Comparison of ENCODE assay signal across 8 cellular contexts in the genomic region with DNA sequence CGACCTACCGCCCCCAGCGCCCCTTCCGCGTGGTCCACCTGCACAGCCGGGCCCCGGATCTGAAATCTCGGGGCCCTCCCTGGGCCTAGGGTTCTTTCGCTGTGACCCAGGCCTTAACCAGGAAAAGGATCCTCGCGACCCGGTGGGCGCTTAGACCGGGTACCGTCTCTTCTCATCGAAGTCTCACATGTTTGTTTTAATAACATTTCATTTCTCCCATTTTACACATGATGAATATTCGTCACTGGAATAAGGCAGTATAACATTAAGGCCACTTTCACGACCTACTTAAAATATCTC. TPM values are rescaled to one million over a fixed set of nuclear protein-coding genes. Genes with fewer than 3 reads are reported as not detected.
DNase-seq lines count a peak whose midpoint lies in the region; ATAC-seq and TF ChIP-seq lines count a peak whose summit lies in the region.

No MANE protein-coding gene starts in this region.

- H3K4me3 ChIP-seq in PC-3 (ENCODE audit: low read length): peak overlapping the region; percentile 94
- H3K4me3 ChIP-seq in epithelial cell of esophagus (ENCODE audit: low read length): peak overlapping the region; percentile 72
- H3K4me3 ChIP-seq in trophoblast cell (ENCODE audit: low read depth, low read length): peak overlapping the region; percentile 88

- H3K79me1 ChIP-seq in trophoblast cell (ENCODE audit: low read length): peaks cover 27% of the 10 kb centered on the region

- BruUV-seq in PC-3 (replicated peaks; lab: Mats Ljungman, UMichigan): TSS peak; percentile 8

- no peak for TF ChIP-seq CTCF in PC-3 (conservative IDR thresholded peaks at IDR 0.05; ENCODE audit: low read depth, low read length)
- no peak for TF ChIP-seq CTCF in epithelial cell of esophagus (IDR thresholded peaks at IDR 0.05; ENCODE audit: insufficient read depth, low read depth, low read length, missing control alignments)

- peak overlapping the region; percentile 43 for H4K91ac ChIP-seq in trophoblast cell (ENCODE audit: low read depth, low read length)

- DNase-seq in ELR (ENCODE audit: low read depth) (peak; percentile 28), PC-3 (peak; percentile 27), epithelial cell of esophagus (ENCODE audit: low read depth) (no peak), trophoblast cell (peak in 1 of 2 donors; percentile 40), activated gamma-delta T cell (lab: John Stamatoyannopoulos, UW) (no peak), NCI-H510A (lab: John Stamatoyannopoulos, UW) (no peak), cortex of kidney (lab: John Stamatoyannopoulos, UW) (no peak)

- H3K27ac ChIP-seq in PC-3 (ENCODE audit: low read length) (peak overlapping the region; percentile 56), trophoblast cell (ENCODE audit: low read depth, low read length) (peak overlapping the region; percentile 26)

- H3K36me3 ChIP-seq in PC-3 (ENCODE audit: low read depth, low read length) (peaks cover 17% of the 10 kb centered on the region), trophoblast cell (ENCODE audit: control insufficient read depth in 1 of 2, insufficient read depth in 2 of 2, low read length in 2 of 2) (peaks cover 33 to 45% of the 10 kb centered on the region in 2 experiments)

- no peak overlapping the region for H3K14ac ChIP-seq in trophoblast cell (ENCODE audit: low read length)

- no peak overlapping the region for H2BK120ac ChIP-seq in trophoblast cell (ENCODE audit: insufficient read depth, low read length, poor library complexity)

- no peaks in the 10 kb centered on the region for H3K27me3 ChIP-seq in PC-3 (ENCODE audit: low read length)
- H3K27me3 ChIP-seq in trophoblast cell (ENCODE audit: insufficient read depth, low read length): no peaks in the 10 kb centered on the region

- intact Hi-C loops in PC-3 (cut with micrococcal nuclease): no loop called here

- H3K9me2 ChIP-seq in PC-3 (replicated peaks; ENCODE audit: low read length): no peaks in the 10 kb centered on the region

- H4K8ac ChIP-seq in trophoblast cell (ENCODE audit: low read depth, low read length): peak overlapping the region; percentile 85

- peak overlapping the region; percentile 86; the same call in 1 of the 2 replicates for H2AFZ ChIP-seq in PC-3 (ENCODE audit: low read length)
- H2AFZ ChIP-seq in trophoblast cell (ENCODE audit: insufficient read depth, low read length, poor library complexity): peak overlapping the region; percentile 83

- H3K18ac ChIP-seq in trophoblast cell (ENCODE audit: low read length): no peak overlapping the region

- no peaks in the 10 kb centered on the region for H3F3A ChIP-seq in PC-3 (ENCODE audit: low read length, unreplicated experiment)

- H3K23ac ChIP-seq in trophoblast cell (ENCODE audit: low read length): no peak overlapping the region

- H3K4me1 ChIP-seq in PC-3 (ENCODE audit: insufficient read depth, low read length): peaks cover 28% of the 10 kb centered on the region; the same call in 1 of the 2 replicates
- peaks cover 14 to 24% of the 10 kb centered on the region in 2 experiments for H3K4me1 ChIP-seq in trophoblast cell (ENCODE audit: control insufficient read depth in 1 of 2, insufficient read depth in 2 of 2, low read length in 2 of 2)

- H4K20me1 ChIP-seq in PC-3 (ENCODE audit: low read length): peaks cover 4% of the 10 kb centered on the region

- no peak overlapping the region for H2BK5ac ChIP-seq in trophoblast cell (ENCODE audit: low read depth, low read length, poor library complexity)

- H2BK12ac ChIP-seq in trophoblast cell (ENCODE audit: low read length): no peak overlapping the region

- H3K79me2 ChIP-seq in PC-3 (ENCODE audit: low read length): peaks cover 41% of the 10 kb centered on the region
- H3K79me2 ChIP-seq in trophoblast cell (ENCODE audit: control insufficient read depth, insufficient read depth, low read length, poor library complexity): peaks cover 21% of the 10 kb centered on the region

- H3K4me2 ChIP-seq in PC-3 (ENCODE audit: low read length) (peak overlapping the region; percentile 99), trophoblast cell (ENCODE audit: low read length) (peak overlapping the region; percentile 86)

- CTCF ChIA-PET in PC-3 (lab: Charles Lee): no interaction called here

- POLR2A ChIA-PET in PC-3 (lab: Charles Lee; ENCODE audit: unreplicated experiment): no interaction called here

- WGBS in trophoblast cell (ENCODE audit: extremely low coverage, insufficient coverage, insufficient read length): no CpG with 5 or more reads among the region's 18 CpGs

- ATAC-seq in PC-3 (no peak), GM18873 (IDR thresholded peaks at IDR 0.05; ENCODE audit: low FRiP score, unreplicated experiment) (no peak)

- H3K4ac ChIP-seq in trophoblast cell (ENCODE audit: low read depth, low read length): peak overlapping the region; percentile 48

- H3K9ac ChIP-seq in PC-3 (ENCODE audit: low read length) (peak overlapping the region; percentile 96), trophoblast cell (ENCODE audit: low read length) (no peak overlapping the region)

- H4K12ac ChIP-seq in trophoblast cell (ENCODE audit: low read depth, low read length): peak overlapping the region; percentile 67

- no peak overlapping the region for H2AK5ac ChIP-seq in trophoblast cell (ENCODE audit: low read length)

- H3K9me3 ChIP-seq in PC-3 (ENCODE audit: low read length) (no peaks in the 10 kb centered on the region), trophoblast cell (ENCODE audit: insufficient read depth, low read depth, low read length) (peaks cover 2% of the 10 kb centered on the region)

RNA-seq across cellular contexts. Expression of a gene that starts 0.3 kb away (rescaled TPM):
- 37.2 and 43.3 TPM in 2 replicates for total RNA-seq in PC-3 (2014; rRNA removed)
- polyA plus RNA-seq in trophoblast cell (2013): 26.4 and 27.5 TPM in 2 replicates

RNA-seq across cellular contexts. Expression of a gene that starts 3.3 kb away (rescaled TPM):
- 191 and 211 TPM in 2 replicates for total RNA-seq in PC-3 (2014; rRNA removed)
- polyA plus RNA-seq in trophoblast cell (2013): 59.8 and 65.4 TPM in 2 replicates

RNA-seq across cellular contexts. Expression of a gene that starts 10.5 kb away (rescaled TPM):
- total RNA-seq in PC-3 (2014; rRNA removed): 532 and 576 TPM in 2 replicates
- polyA plus RNA-seq in trophoblast cell (2013): 226 and 229 TPM in 2 replicates

RNA-seq across cellular contexts. Expression of a gene that starts 11.5 kb away (rescaled TPM):
- 92.7 and 117 TPM in 2 replicates for total RNA-seq in PC-3 (2014; rRNA removed)
- 72.0 and 72.8 TPM in 2 replicates for polyA plus RNA-seq in trophoblast cell (2013)

RNA-seq across cellular contexts. Expression of a gene that starts 28.6 kb away (rescaled TPM):
- total RNA-seq in PC-3 (2014; rRNA removed): 44.5 and 50.1 TPM in 2 replicates
- polyA plus RNA-seq in trophoblast cell (2013): 7.1 and 7.2 TPM in 2 replicates

Comparison
In these comparisons a context has a peak if more than half of its experiments do, and no peak if none do; other contexts are left out.
1. DNase-seq: peak in ELR (single experiment) and PC-3 (single experiment); none in epithelial cell of esophagus (single experiment), activated gamma-delta T cell (single experiment), NCI-H510A (single experiment) and cortex of kidney (single experiment).
2. Peak in every context shown above with its lines, with median percentiles within 50 percentile points of each other: H3K4me3 ChIP-seq.